19 cellular contexts compared by ENCODE assay signal in the genomic region with DNA sequence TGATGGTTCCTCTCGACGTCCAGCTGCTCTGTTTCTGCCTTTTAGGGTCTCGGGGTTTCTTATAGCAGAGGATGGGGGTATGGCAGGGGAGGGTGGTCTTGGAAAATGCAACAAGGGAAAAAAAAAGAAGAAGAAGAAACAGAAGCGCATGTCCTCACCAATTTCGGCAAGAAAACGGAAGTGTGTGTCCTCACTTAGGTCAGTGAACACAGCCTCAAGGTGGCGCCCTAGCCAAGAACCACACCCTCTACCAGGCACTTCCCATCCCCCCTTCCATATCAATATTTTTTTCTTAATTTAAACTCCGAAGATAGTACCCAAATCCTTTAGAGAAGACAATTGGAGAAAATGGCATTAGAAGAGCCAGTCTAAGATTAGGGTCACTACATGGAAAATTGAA.
"Had no signal": no experiment of that assay in that cellular context is flagged by ENCODE, and none has a peak within 500 bp of the region (broad histone marks: within the 10 kb centered on the region; RNA-seq: fewer than 3 reads in every experiment).

No MANE protein-coding gene starts in this region.

- H3K36me3 Mint-ChIP-seq: activated naive CD8-positive, alpha-beta T cell treated with anti-CD3 and anti-CD28 coated beads for 36 hours; stimulated activated effector memory CD8-positive, alpha-beta T cell treated with anti-CD3 and anti-CD28 coated beads, Interleukin-12 subunit alpha, Interleukin-12 subunit beta, amount 100 ng/mL, for 72 hours; WTC11 had no signal

- H3K9me3 Mint-ChIP-seq: activated naive CD8-positive, alpha-beta T cell treated with anti-CD3 and anti-CD28 coated beads for 36 hours; dendritic cell treated with granulocyte-macrophage colony-stimulating factor and Interleukin-4, amounts not matched to agents 40 ng/mL and 50 ng/mL, for 4 days; nephron progenitor cell; WTC11 had no signal

- H3K27ac ChIP-seq: cardiac muscle cell, gastrocnemius medialis, heart left ventricle, left lung, sigmoid colon, spleen, thyroid gland had no signal

- H3K4me1 ChIP-seq: gastrocnemius medialis, heart left ventricle, left lung, sigmoid colon, spleen, thyroid gland had no signal

- H3K9me3 ChIP-seq: gastrocnemius medialis, heart left ventricle, left lung, sigmoid colon, spleen, thyroid gland had no signal

- H3K36me3 ChIP-seq: cardiac muscle cell, gastrocnemius medialis, heart left ventricle, left lung, sigmoid colon, spleen, thyroid gland had no signal

- H3K27ac Mint-ChIP-seq: activated naive CD8-positive, alpha-beta T cell treated with anti-CD3 and anti-CD28 coated beads for 36 hours; dendritic cell treated with granulocyte-macrophage colony-stimulating factor and Interleukin-4, amounts not matched to agents 40 ng/mL and 50 ng/mL, for 4 days; nephron progenitor cell; stimulated activated effector memory CD8-positive, alpha-beta T cell treated with anti-CD3 and anti-CD28 coated beads, Interleukin-12 subunit alpha, Interleukin-12 subunit beta, amount 100 ng/mL, for 72 hours; WTC11 had no signal

- ATAC-seq: esophagus mucosa; gastrocnemius medialis; heart left ventricle; left lung; stimulated activated effector memory CD8-positive, alpha-beta T cell treated with anti-CD3 and anti-CD28 coated beads, Interleukin-12 subunit alpha, Interleukin-12 subunit beta, amount 100 ng/mL, for 72 hours; WTC11 had no signal

- H3K27me3 Mint-ChIP-seq: activated naive CD8-positive, alpha-beta T cell treated with anti-CD3 and anti-CD28 coated beads for 36 hours; dendritic cell treated with granulocyte-macrophage colony-stimulating factor and Interleukin-4, amounts not matched to agents 40 ng/mL and 50 ng/mL, for 4 days had no signal

- H3K4me3 ChIP-seq: cardiac muscle cell, gastrocnemius medialis, heart left ventricle, left lung, sigmoid colon, spleen, thyroid gland had no signal

- DNase-seq: activated CD4-positive, alpha-beta T cell treated with anti-CD3 and anti-CD28 coated beads for 4 hours; activated gamma-delta T cell treated with Interleukin-2 at 50 U/mL for 16 hours; activated naive CD8-positive, alpha-beta T cell treated with anti-CD3 and anti-CD28 coated beads for 36 hours; amniotic stem cell; effector CD8-positive, alpha-beta T cell; gastrocnemius medialis; heart left ventricle; left lung; midbrain; nephron progenitor cell; nucleus accumbens; sigmoid colon; spleen; thyroid gland had no signal

- H3K4me1 Mint-ChIP-seq: activated naive CD8-positive, alpha-beta T cell treated with anti-CD3 and anti-CD28 coated beads for 36 hours; nephron progenitor cell; stimulated activated effector memory CD8-positive, alpha-beta T cell treated with anti-CD3 and anti-CD28 coated beads, Interleukin-12 subunit alpha, Interleukin-12 subunit beta, amount 100 ng/mL, for 72 hours; WTC11 had no signal

- H3K4me3 Mint-ChIP-seq: activated naive CD8-positive, alpha-beta T cell treated with anti-CD3 and anti-CD28 coated beads for 36 hours; dendritic cell treated with granulocyte-macrophage colony-stimulating factor and Interleukin-4, amounts not matched to agents 40 ng/mL and 50 ng/mL, for 4 days; nephron progenitor cell; stimulated activated effector memory CD8-positive, alpha-beta T cell treated with anti-CD3 and anti-CD28 coated beads, Interleukin-12 subunit alpha, Interleukin-12 subunit beta, amount 100 ng/mL, for 72 hours; WTC11 had no signal

- H3K27me3 ChIP-seq: cardiac muscle cell, gastrocnemius medialis, heart left ventricle, left lung, sigmoid colon, spleen, thyroid gland had no signal
